ENCODE assay signal across 7 cellular contexts in the genomic region with DNA sequence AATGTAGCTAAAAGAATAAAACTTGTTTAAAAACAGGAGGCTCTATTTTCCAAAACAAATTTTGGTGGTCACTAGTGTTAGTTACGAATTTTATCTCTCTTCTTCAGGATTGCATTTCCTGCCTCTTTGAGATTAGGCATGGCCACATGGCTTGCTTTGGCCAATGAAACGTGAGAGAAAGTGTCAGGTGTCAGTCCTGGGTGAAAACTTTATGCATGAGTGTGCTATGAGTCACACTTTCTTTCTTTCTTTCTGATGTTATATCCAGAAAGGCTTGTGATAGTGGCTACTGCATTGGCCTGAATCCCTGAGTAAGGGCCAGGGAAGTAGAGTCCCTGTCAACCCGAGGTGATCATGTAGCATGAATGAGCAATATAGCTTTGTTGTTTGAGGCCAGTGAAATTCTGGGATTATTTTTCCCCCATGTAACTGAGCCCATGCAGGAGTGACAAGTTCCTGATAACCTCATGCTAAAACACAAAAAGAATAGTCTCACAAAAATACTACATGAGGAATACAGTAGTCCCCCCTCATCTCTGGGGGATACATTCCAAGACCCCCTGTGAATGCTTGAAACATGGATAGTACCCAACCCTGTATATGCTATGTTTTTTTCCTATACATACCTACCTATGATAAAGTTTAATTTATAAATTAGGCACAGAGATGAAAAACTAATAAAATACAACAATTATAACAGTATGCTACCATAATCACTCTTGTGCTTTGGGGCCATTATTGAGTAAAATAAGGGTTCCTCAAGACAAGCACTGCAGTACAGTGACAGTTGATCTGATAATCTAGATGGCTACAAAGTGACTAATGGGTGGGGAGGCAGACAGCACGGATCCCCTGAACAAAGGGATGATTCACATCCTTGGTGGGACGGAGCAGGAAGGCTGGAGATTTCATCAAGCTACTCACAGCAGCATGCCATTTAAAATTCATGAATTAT.
A peak's percentile ranks its signal among the peaks of the same experiment; 100 is the strongest.
DNase-seq lines count a peak whose midpoint lies in the region; ATAC-seq and TF ChIP-seq lines count a peak whose summit lies in the region.

No MANE protein-coding gene starts in this region.

- peaks cover 7% of the 10 kb centered on the region for H3K4me1 ChIP-seq in body of pancreas

- H3K36me3 ChIP-seq in body of pancreas (replicated peaks in 1 of 2; ENCODE audit: insufficient read depth in 1 of 2, low read depth in 2 of 2): no peaks in the 10 kb centered on the region

- ATAC-seq in GM18861 (IDR thresholded peaks at IDR 0.05; ENCODE audit: unreplicated experiment) (peak; percentile 75), HG02610 (IDR thresholded peaks at IDR 0.05; ENCODE audit: unreplicated experiment) (peak; percentile 79), body of pancreas (peak; percentile 42)

- WGBS in body of pancreas, 2 donors: 66 to 75% methylated on average over 5 of the region's 5 CpGs

- H3K9me3 ChIP-seq in body of pancreas: no peaks in the 10 kb centered on the region

- no peaks in the 10 kb centered on the region for H3K27me3 ChIP-seq in body of pancreas

- H3K9me3 Mint-ChIP-seq in osteocyte (ENCODE audit: unreplicated experiment): no peaks in the 10 kb centered on the region

- TF ChIP-seq POLR2A in body of pancreas (IDR thresholded peaks at IDR 0.05): no peak

- no peak for TF ChIP-seq CTCF in body of pancreas (IDR thresholded peaks at IDR 0.05)
- no peak for TF ChIP-seq CTCF in osteocyte (IDR thresholded peaks at IDR 0.05)

- H3K27ac Mint-ChIP-seq in osteocyte (ENCODE audit: unreplicated experiment): peak overlapping the region; percentile 54

- no peak overlapping the region for H3K4me3 Mint-ChIP-seq in osteocyte (ENCODE audit: unreplicated experiment)

- H3K27ac ChIP-seq in body of pancreas: no peak overlapping the region

- no peaks in the 10 kb centered on the region for H3K27me3 Mint-ChIP-seq in osteocyte (ENCODE audit: unreplicated experiment)

- H3K36me3 Mint-ChIP-seq in osteocyte (ENCODE audit: unreplicated experiment): no peaks in the 10 kb centered on the region

- peaks cover 50% of the 10 kb centered on the region for H3K4me1 Mint-ChIP-seq in osteocyte (ENCODE audit: unreplicated experiment)

- DNase-seq in NCI-H2171 (lab: John Stamatoyannopoulos, UW) (peak; percentile 9), body of pancreas (no peak), osteocyte (ENCODE audit: extremely low spot score, unreplicated experiment) (no peak), DMS79 treated with DMSO at 0.1 percent for 48 hours (lab: John Stamatoyannopoulos, UW) (no peak), GDM1 (lab: John Stamatoyannopoulos, UW) (no peak)

- intact Hi-C loops in body of pancreas (cut with DNase I): no loop called here

- no peak overlapping the region for H3K4me3 ChIP-seq in body of pancreas
